Comparison of ENCODE assay signal across 31 cellular contexts in the genomic region with DNA sequence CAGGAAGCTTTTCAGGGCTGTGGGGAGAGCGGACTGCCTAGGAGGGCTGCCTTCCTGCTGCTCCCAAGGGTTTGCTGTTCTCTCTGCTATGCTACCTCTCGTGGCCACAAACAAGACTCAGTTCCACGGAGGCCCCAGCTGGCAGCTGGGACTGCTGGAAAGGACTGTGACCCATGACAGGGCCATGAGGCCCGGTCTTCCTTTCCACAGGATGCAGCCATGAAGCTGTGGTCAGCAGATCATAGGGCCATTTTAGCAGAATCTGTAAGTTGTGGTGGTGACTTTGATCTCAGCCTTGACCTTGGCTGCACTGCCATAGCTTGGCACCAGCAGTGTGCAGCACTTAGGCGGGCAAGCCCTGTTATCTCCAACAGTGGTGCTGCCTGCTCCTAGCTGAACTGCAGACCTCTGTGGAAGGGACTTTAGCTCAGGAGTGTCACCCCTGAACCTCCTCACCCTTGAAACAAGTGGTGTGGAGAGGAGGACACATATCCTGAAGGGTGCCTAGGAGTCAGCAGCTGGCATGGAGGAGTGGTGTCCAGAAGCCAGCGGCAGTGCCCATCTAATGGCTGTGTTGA. TPM values are rescaled to one million over a fixed set of nuclear protein-coding genes. Genes with fewer than 3 reads are reported as not detected.
DNase-seq lines count a peak whose midpoint lies in the region; ATAC-seq and TF ChIP-seq lines count a peak whose summit lies in the region.
"Had no signal": no experiment of that assay in that cellular context is flagged by ENCODE, and none has a peak within 500 bp of the region (broad histone marks: within the 10 kb centered on the region; RNA-seq: fewer than 3 reads in every experiment).

No MANE protein-coding gene starts in this region.

- no peaks in the 10 kb centered on the region for H3K9me3 ChIP-seq in BLaER1 treated with 17β-estradiol and CSF1 and Interleukin-3, amounts not matched to agents 10 nM and 100 nM (replicated peaks in 1 of 11)
- H3K9me3 ChIP-seq in adrenal gland (replicated peaks in 1 of 3) (no peaks in the 10 kb centered on the region), right cardiac atrium (ENCODE audit: control insufficient read depth, low read length) (no peaks in the 10 kb centered on the region), spleen (no peaks in the 10 kb centered on the region), HAP-1 (no peaks in the 10 kb centered on the region)
- H3K9me3 ChIP-seq: gastroesophageal sphincter, MG63, prostate gland had no signal

- ATAC-seq in right cardiac atrium: peak in 1 of 2 donors; percentile 34
- ATAC-seq: activated CD4-positive, alpha-beta T cell treated with anti-CD3 and anti-CD28 coated beads for 36 hours; activated T-helper 17 cell treated with anti-CD3 and anti-CD28 coated beads, Interleukin-2, amount 50 U/mL, for 72 hours; gastroesophageal sphincter; left colon; PC-3; stimulated activated naive B cell treated with anti-CD40 and anti-IgM and Interleukin-4, amounts not matched to agents 10 μg/mL and 1 μg/mL and 100 μg/mL, for 72 hours had no signal

- peak in 1 of 7 donors; percentile 46 for DNase-seq in adrenal gland
- DNase-seq in right cardiac atrium: peak in 1 of 3 donors; percentile 27
- no peak for DNase-seq in spleen
- DNase-seq in NCI-H1436 treated with DMSO at 0.1 percent for 48 hours (lab: John Stamatoyannopoulos, UW): no peak
- no peak for DNase-seq in HAP-1 (ENCODE audit: low spot score in 2 of 2)
- no peak for DNase-seq in activated CD4-positive, alpha-beta T cell treated with anti-CD3 and anti-CD28 coated beads, Interleukin-2, amount 50 U/mL, for 4 hours
- DNase-seq: ACHN; activated CD4-positive, alpha-beta T cell treated with anti-CD3 and anti-CD28 coated beads for 36 hours; activated naive CD4-positive, alpha-beta T cell treated with anti-CD3 and anti-CD28 coated beads, Interleukin-2, amount 50 U/mL, for 16 hours; amygdala; DMS153; effector CD4-positive, alpha-beta T cell; H9; hypothalamus; KG1; left colon; NCI-H1417; NCI-H2081; NCI-H226; NCI-H526 treated with DMSO at 0.1 percent for 48 hours; PC-3; SHP77 treated with DMSO at 0.1 percent for 48 hours; stimulated activated naive B cell treated with anti-CD40 and anti-IgM and Interleukin-4, amounts not matched to agents 10 μg/mL and 1 μg/mL and 100 μg/mL, for 72 hours; T-helper 9 cell had no signal

- H3K4me1 ChIP-seq in BLaER1 treated with 17β-estradiol and CSF1 and Interleukin-3, amounts not matched to agents 10 nM and 100 nM: peaks cover 59 to 80% (median 70%) of the 10 kb centered on the region in 10 experiments
- H3K4me1 ChIP-seq in adrenal gland (replicated peaks in 1 of 2) (peaks cover 21 to 38% of the 10 kb centered on the region in 2 donors), right cardiac atrium (ENCODE audit: control insufficient read depth, insufficient read depth, low read length) (peaks cover 5% of the 10 kb centered on the region), spleen (peaks cover 0 to 44% (median 9%) of the 10 kb centered on the region in 6 donors), HAP-1 (no peaks in the 10 kb centered on the region)
- H3K4me1 ChIP-seq: prostate gland had no signal

- peak overlapping the region in 7 of 11 experiments; percentile 2 to 56 (median 31); a peak in 9 of 22 replicates for H3K27ac ChIP-seq in BLaER1 treated with 17β-estradiol and CSF1 and Interleukin-3, amounts not matched to agents 10 nM and 100 nM
- H3K27ac ChIP-seq in adrenal gland (peak overlapping the region in 3 of 5 donors; percentile 39 to 77 (median 63)), right cardiac atrium (ENCODE audit: low read length) (peak overlapping the region; percentile 49), spleen (peak overlapping the region in 6 of 8 donors; percentile 38 to 70 (median 61))
- H3K27ac ChIP-seq: gastroesophageal sphincter, HL-60, prostate gland, VCaP had no signal

- no peak for TF ChIP-seq POLR2A in adrenal gland (IDR thresholded peaks at IDR 0.05)
- no peak for TF ChIP-seq POLR2A in spleen (IDR thresholded peaks at IDR 0.05)

- 68 to 100% (median 74%) methylated on average over 1 to 6 of the region's 6 CpGs for WGBS in adrenal gland, 4 donors
- 83% methylated on average over 6 of the region's 6 CpGs for WGBS in right cardiac atrium
- WGBS in spleen, 5 donors: 60 to 78% (median 73%) methylated on average over 5 to 6 of the region's 6 CpGs

- peak overlapping the region; percentile 43 to 75 (median 67) for H3K4me2 ChIP-seq in BLaER1 treated with 17β-estradiol and CSF1 and Interleukin-3, amounts not matched to agents 10 nM and 100 nM

- in situ Hi-C loops in HAP-1 (cut with MboI; ENCODE audit: low sequenced_read_pairs): no loop called here

- intact Hi-C loops in adrenal gland (cut with DNase I): no loop called here
- intact Hi-C loops in right cardiac atrium (cut with DNase I): no loop called here
- intact Hi-C loops in spleen (cut with DNase I; ENCODE audit: low total_unique reads): no loop called here

- no peaks in the 10 kb centered on the region for H4K20me1 ChIP-seq in BLaER1 treated with 17β-estradiol and CSF1 and Interleukin-3, amounts not matched to agents 10 nM and 100 nM

- no peaks in the 10 kb centered on the region for H3K36me3 ChIP-seq in BLaER1 treated with 17β-estradiol and CSF1 and Interleukin-3, amounts not matched to agents 10 nM and 100 nM
- no peaks in the 10 kb centered on the region for H3K36me3 ChIP-seq in adrenal gland (replicated peaks in 1 of 2)
- H3K36me3 ChIP-seq in spleen: no peaks in the 10 kb centered on the region
- H3K36me3 ChIP-seq in HAP-1 (replicated peaks): no peaks in the 10 kb centered on the region
- H3K36me3 ChIP-seq: gastroesophageal sphincter, prostate gland had no signal

- no peak overlapping the region for H3K4me3 ChIP-seq in BLaER1 treated with 17β-estradiol and CSF1 and Interleukin-3, amounts not matched to agents 10 nM and 100 nM
- H3K4me3 ChIP-seq in adrenal gland: no peak overlapping the region
- H3K4me3 ChIP-seq in right cardiac atrium (ENCODE audit: low read length): no peak overlapping the region
- no peak overlapping the region for H3K4me3 ChIP-seq in spleen
- H3K4me3 ChIP-seq in HAP-1: no peak overlapping the region
- H3K4me3 ChIP-seq: gastroesophageal sphincter, MG63, prostate gland had no signal

- H3K27me3 ChIP-seq in BLaER1 treated with 17β-estradiol and CSF1 and Interleukin-3, amounts not matched to agents 10 nM and 100 nM: no peaks in the 10 kb centered on the region
- H3K27me3 ChIP-seq in adrenal gland (no peaks in the 10 kb centered on the region), right cardiac atrium (ENCODE audit: control insufficient read depth, insufficient read depth) (no peaks in the 10 kb centered on the region), spleen (replicated peaks in 1 of 7) (no peaks in the 10 kb centered on the region), HAP-1 (ENCODE audit: low read depth) (no peaks in the 10 kb centered on the region)
- H3K27me3 ChIP-seq: gastroesophageal sphincter, MG63 had no signal

- H3K9ac ChIP-seq in BLaER1 treated with 17β-estradiol and CSF1 and Interleukin-3, amounts not matched to agents 10 nM and 100 nM: peak overlapping the region in 4 of 11 experiments; percentile 2 to 22 (median 6); a peak in 2 of 22 replicates

- no peak for TF ChIP-seq CTCF in adrenal gland (IDR thresholded peaks at IDR 0.05)
- TF ChIP-seq CTCF in spleen (IDR thresholded peaks at IDR 0.05 in 8 of 11, conservative IDR thresholded peaks at IDR 0.05 in 3 of 11): no peak

RNA-seq across cellular contexts. Expression of gene KRT80, which starts 12.3 kb away (rescaled TPM):
- total RNA-seq in adrenal gland (10 to 100 TPM in 1 of 8 donors, 1 to 10 TPM in 6, under 1 TPM in 1; 0.95 to 14.6 (median 6.3) TPM), right cardiac atrium (under 1 TPM in 1 of 4 donors, not detected in 3; 0.06 TPM), spleen (under 1 TPM in 2 of 7 donors, not detected in 5; 0.17 to 0.37 TPM)
- polyA plus RNA-seq in adrenal gland (1 to 10 TPM; 1.8 to 8.8 (median 2.5) TPM), right cardiac atrium (0.05 TPM), spleen (under 1 TPM in 1 of 3 donors, not detected in 2; 0.03 TPM)
- total RNA-seq: activated CD4-positive, alpha-beta T cell treated with anti-CD3 and anti-CD28 coated beads for 36 hours; activated T-helper 17 cell treated with anti-CD3 and anti-CD28 coated beads, Interleukin-2, amount 50 U/mL, for 72 hours; H9 had no signal

RNA-seq across cellular contexts. Expression of gene KRT7, which starts 53.6 kb away (rescaled TPM):
- 10 to 100 TPM in 2 of 8 donors, 1 to 10 TPM in 6; 1.3 to 13.5 (median 8.4) TPM for total RNA-seq in adrenal gland
- 10 to 100 TPM in 2 of 3 donors, 1 to 10 TPM in 1; 2.1 to 34.8 (median 12.1) TPM for polyA plus RNA-seq in adrenal gland
- total RNA-seq in right cardiac atrium: 1 to 10 TPM in 2 of 4 donors, under 1 TPM in 1, not detected in 1; 0.94 to 3.0 (median 1.1) TPM
- 0.16 TPM for polyA plus RNA-seq in right cardiac atrium
- 1 to 10 TPM in 1 of 7 donors, under 1 TPM in 3, not detected in 3; 0.73 to 1.5 (median 0.83) TPM for total RNA-seq in spleen
- polyA plus RNA-seq in spleen: 1 to 10 TPM; 1.2 to 1.9 (median 1.6) TPM
